ENCODE assay signal across 1 cellular context in the genomic region with DNA sequence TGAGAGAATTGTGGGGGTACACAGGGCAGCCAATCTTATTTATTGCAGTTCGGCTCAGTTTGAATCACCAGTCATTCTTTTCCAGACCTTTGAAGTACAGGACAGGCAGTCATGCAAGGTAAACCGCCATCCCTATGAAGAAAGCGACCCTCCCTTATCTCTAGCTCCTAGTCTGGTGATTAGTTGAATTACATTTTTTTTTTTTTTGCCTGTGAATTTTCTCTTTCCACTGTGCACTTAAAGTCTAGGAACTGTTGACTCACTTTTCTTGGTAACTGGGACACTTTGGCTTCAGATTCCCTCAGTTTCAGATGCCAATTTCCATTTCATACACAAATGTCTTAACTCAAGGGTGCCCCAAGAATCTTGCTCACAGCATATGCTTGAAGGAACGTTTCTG.
TF ChIP-seq lines count a peak whose summit lies in the region.

No MANE protein-coding gene starts in this region.

TF ChIP-seq in HEK293, 187 proteins besides CTCF, POLR2A, EP300 and RAD21 (continued from another document):
- TF ChIP-seq, protein P1, sequence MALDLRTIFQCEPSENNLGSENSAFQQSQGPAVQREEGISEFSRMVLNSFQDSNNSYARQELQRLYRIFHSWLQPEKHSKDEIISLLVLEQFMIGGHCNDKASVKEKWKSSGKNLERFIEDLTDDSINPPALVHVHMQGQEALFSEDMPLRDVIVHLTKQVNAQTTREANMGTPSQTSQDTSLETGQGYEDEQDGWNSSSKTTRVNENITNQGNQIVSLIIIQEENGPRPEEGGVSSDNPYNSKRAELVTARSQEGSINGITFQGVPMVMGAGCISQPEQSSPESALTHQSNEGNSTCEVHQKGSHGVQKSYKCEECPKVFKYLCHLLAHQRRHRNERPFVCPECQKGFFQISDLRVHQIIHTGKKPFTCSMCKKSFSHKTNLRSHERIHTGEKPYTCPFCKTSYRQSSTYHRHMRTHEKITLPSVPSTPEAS (tag by site-specific recombination; IDR thresholded peaks at IDR 0.05): no peak
- TF ChIP-seq ZNF660 (tag by site-specific recombination; IDR thresholded peaks at IDR 0.05) (no peak), ZNF146 (tag by site-specific recombination; IDR thresholded peaks at IDR 0.05) (no peak), ZNF433 (tag by site-specific recombination; IDR thresholded peaks at IDR 0.05; ENCODE audit: low read depth) (no peak), ZNF600 (tag by site-specific recombination; IDR thresholded peaks at IDR 0.05) (no peak), ZBTB48 (tag by site-specific recombination; IDR thresholded peaks at IDR 0.05) (no peak), BCL11B (tag by site-specific recombination; IDR thresholded peaks at IDR 0.05; ENCODE audit: low read depth) (no peak), ZBTB17 (tag by site-specific recombination; IDR thresholded peaks at IDR 0.05) (no peak), ZNF76 (tag by site-specific recombination; IDR thresholded peaks at IDR 0.05; ENCODE audit: borderline replicate concordance, low read depth) (no peak), ZNF202 (tag by site-specific recombination; IDR thresholded peaks at IDR 0.05; ENCODE audit: borderline replicate concordance) (no peak), ZNF585B (tag by site-specific recombination; IDR thresholded peaks at IDR 0.05) (no peak)
- TF ChIP-seq, protein P2, sequence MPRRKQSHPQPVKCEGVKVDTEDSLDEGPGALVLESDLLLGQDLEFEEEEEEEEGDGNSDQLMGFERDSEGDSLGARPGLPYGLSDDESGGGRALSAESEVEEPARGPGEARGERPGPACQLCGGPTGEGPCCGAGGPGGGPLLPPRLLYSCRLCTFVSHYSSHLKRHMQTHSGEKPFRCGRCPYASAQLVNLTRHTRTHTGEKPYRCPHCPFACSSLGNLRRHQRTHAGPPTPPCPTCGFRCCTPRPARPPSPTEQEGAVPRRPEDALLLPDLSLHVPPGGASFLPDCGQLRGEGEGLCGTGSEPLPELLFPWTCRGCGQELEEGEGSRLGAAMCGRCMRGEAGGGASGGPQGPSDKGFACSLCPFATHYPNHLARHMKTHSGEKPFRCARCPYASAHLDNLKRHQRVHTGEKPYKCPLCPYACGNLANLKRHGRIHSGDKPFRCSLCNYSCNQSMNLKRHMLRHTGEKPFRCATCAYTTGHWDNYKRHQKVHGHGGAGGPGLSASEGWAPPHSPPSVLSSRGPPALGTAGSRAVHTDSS (tag by site-specific recombination; IDR thresholded peaks at IDR 0.05): no peak
